ENCODE assay signal across 28 cellular contexts in genomic region chr17:64603987-64604386, GRCh38.
"Had no signal": no experiment of that assay in that cellular context is flagged by ENCODE, and none has a peak within 500 bp of the region (broad histone marks: within the 10 kb centered on the region; RNA-seq: fewer than 3 reads in every experiment).

No MANE protein-coding gene starts in this region.

- H3K27me3 Mint-ChIP-seq: activated naive CD4-positive, alpha-beta T cell treated with anti-CD3 and anti-CD28 coated beads, Interleukin-2, amount 10 ng/mL, durations not matched to agents 7 days and 5 days; central memory CD8-positive, alpha-beta T cell; effector memory CD8-positive, alpha-beta T cell; memory B cell; naive B cell; stimulated activated naive B cell treated with anti-CD40 and anti-IgM and Interleukin-4, amounts not matched to agents 10 μg/mL and 1 μg/mL and 100 μg/mL, for 72 hours had no signal

- H3K27me3 ChIP-seq: adrenal gland, ascending aorta, dorsolateral prefrontal cortex, heart left ventricle, testis, uterus had no signal

- FAIRE-seq: colon, islet of Langerhans, small intestine had no signal

- ATAC-seq: activated T-cell treated with anti-CD3 and anti-CD28 coated beads, Interleukin-2, amount 50 U/mL, for 72 hours; effector memory CD8-positive, alpha-beta T cell; sciatic nerve; stimulated activated naive B cell treated with anti-CD40 and anti-IgM and Interleukin-4, amounts not matched to agents 10 μg/mL and 1 μg/mL and 100 μg/mL, for 72 hours had no signal

- H3K4me3 Mint-ChIP-seq: activated naive CD4-positive, alpha-beta T cell treated with anti-CD3 and anti-CD28 coated beads, Interleukin-2, amount 10 ng/mL, durations not matched to agents 7 days and 5 days; activated T-cell treated with anti-CD3 and anti-CD28 coated beads, Interleukin-2, amount 50 U/mL, for 72 hours; central memory CD8-positive, alpha-beta T cell; effector memory CD8-positive, alpha-beta T cell; memory B cell; naive B cell; neural crest cell; stimulated activated naive B cell treated with anti-CD40 and anti-IgM and Interleukin-4, amounts not matched to agents 10 μg/mL and 1 μg/mL and 100 μg/mL, for 72 hours had no signal

- DNase-seq: activated CD4-positive, alpha-beta T cell treated with anti-CD3 and anti-CD28 coated beads for 4 hours; activated CD4-positive, alpha-beta T cell treated with anti-CD3 and anti-CD28 coated beads, Interleukin-2, amount 50 U/mL, for 48 hours; activated CD4-positive, CD25-positive, alpha-beta regulatory T cell; activated CD8-positive, alpha-beta memory T cell treated with anti-CD3 and anti-CD28 coated beads, Interleukin-2, amount 50 U/mL, for 48 hours; activated effector memory CD4-positive, alpha-beta T cell treated with Interleukin-2 at 50 U/mL for 16 hours; activated naive CD4-positive, alpha-beta T cell treated with anti-CD3 and anti-CD28 coated beads, Interleukin-2, amount 10 ng/mL, durations not matched to agents 7 days and 5 days; activated T-cell treated with anti-CD3 and anti-CD28 coated beads, Interleukin-2, amount 50 U/mL, for 72 hours; adrenal gland; dorsolateral prefrontal cortex; effector memory CD8-positive, alpha-beta T cell; heart left ventricle; naive B cell; occipital lobe; posterior cingulate gyrus; small intestine; stimulated activated CD4-positive, alpha-beta T cell treated with anti-CD3 and anti-CD28 coated beads, Interleukin-15, amount 100 ng/mL, for 24 hours; stimulated activated naive B cell treated with anti-CD40 and anti-IgM and Interleukin-4, amounts not matched to agents 10 μg/mL and 1 μg/mL and 100 μg/mL, for 72 hours; T1000; testis; trophoblast cell; uterus had no signal

- H3K36me3 ChIP-seq: adrenal gland, ascending aorta, heart left ventricle, uterus had no signal

- H3K36me3 Mint-ChIP-seq: activated naive CD4-positive, alpha-beta T cell treated with anti-CD3 and anti-CD28 coated beads, Interleukin-2, amount 10 ng/mL, durations not matched to agents 7 days and 5 days; naive B cell; stimulated activated naive B cell treated with anti-CD40 and anti-IgM and Interleukin-4, amounts not matched to agents 10 μg/mL and 1 μg/mL and 100 μg/mL, for 72 hours had no signal

- H3K4me3 ChIP-seq: adrenal gland, ascending aorta, dorsolateral prefrontal cortex, heart left ventricle, testis, uterus had no signal

- H3K27ac ChIP-seq: adrenal gland, ascending aorta, dorsolateral prefrontal cortex, testis, uterus had no signal

- H3K9me3 ChIP-seq: adrenal gland, ascending aorta, testis, uterus had no signal

- H3K9me3 Mint-ChIP-seq: activated naive CD4-positive, alpha-beta T cell treated with anti-CD3 and anti-CD28 coated beads, Interleukin-2, amount 10 ng/mL, durations not matched to agents 7 days and 5 days; activated T-cell treated with anti-CD3 and anti-CD28 coated beads, Interleukin-2, amount 50 U/mL, for 72 hours; central memory CD8-positive, alpha-beta T cell; effector memory CD8-positive, alpha-beta T cell; memory B cell; naive B cell; neural crest cell; stimulated activated naive B cell treated with anti-CD40 and anti-IgM and Interleukin-4, amounts not matched to agents 10 μg/mL and 1 μg/mL and 100 μg/mL, for 72 hours had no signal

- H3K27ac Mint-ChIP-seq: activated naive CD4-positive, alpha-beta T cell treated with anti-CD3 and anti-CD28 coated beads, Interleukin-2, amount 10 ng/mL, durations not matched to agents 7 days and 5 days; memory B cell; stimulated activated naive B cell treated with anti-CD40 and anti-IgM and Interleukin-4, amounts not matched to agents 10 μg/mL and 1 μg/mL and 100 μg/mL, for 72 hours had no signal

- H3K4me1 ChIP-seq: ascending aorta, uterus had no signal
